Comparison of ENCODE assay signal across 24 cellular contexts in genomic region chr2:80642465-80642864, GRCh38.
"Had no signal": no experiment of that assay in that cellular context is flagged by ENCODE, and none has a peak within 500 bp of the region (broad histone marks: within the 10 kb centered on the region; RNA-seq: fewer than 3 reads in every experiment).

No MANE protein-coding gene starts in this region.

- H3K4me3 ChIP-seq: coronary artery, dorsolateral prefrontal cortex, esophagus squamous epithelium, gastroesophageal sphincter, heart left ventricle, hepatocyte, left lung, lung had no signal

- H3K27ac Mint-ChIP-seq: effector memory CD8-positive, alpha-beta T cell; endodermal cell; memory B cell; naive thymus-derived CD4-positive, alpha-beta T cell had no signal

- H3K4me1 ChIP-seq: esophagus squamous epithelium, gastroesophageal sphincter, heart left ventricle, left lung had no signal

- H3K9me3 Mint-ChIP-seq: endodermal cell had no signal

- H3K27me3 ChIP-seq: dorsolateral prefrontal cortex, esophagus squamous epithelium, gastroesophageal sphincter, heart left ventricle, hepatocyte, left lung had no signal

- DNase-seq: dermis blood vessel endothelial cell; dorsolateral prefrontal cortex; effector CD8-positive, alpha-beta T cell; effector memory CD8-positive, alpha-beta T cell; endodermal cell; erythroblast; esophagus squamous epithelium; foreskin fibroblast; heart left ventricle; hypothalamus; left cardiac atrium; left lung; left ventricle myocardium superior; mammary epithelial cell; mesendoderm; midbrain; naive thymus-derived CD4-positive, alpha-beta T cell had no signal

- ATAC-seq: effector memory CD8-positive, alpha-beta T cell; esophagus mucosa; gastroesophageal sphincter; heart left ventricle; left cardiac atrium; left lung; left ventricle myocardium superior; naive thymus-derived CD4-positive, alpha-beta T cell had no signal

- H3K4me2 ChIP-seq: hepatocyte had no signal

- H3K36me3 Mint-ChIP-seq: memory B cell; naive thymus-derived CD4-positive, alpha-beta T cell had no signal

- H3K4me3 Mint-ChIP-seq: effector memory CD8-positive, alpha-beta T cell; endodermal cell; memory B cell; naive thymus-derived CD4-positive, alpha-beta T cell had no signal

- H2AFZ ChIP-seq: hepatocyte had no signal

- H3K36me3 ChIP-seq: esophagus squamous epithelium, gastroesophageal sphincter, heart left ventricle, left lung had no signal

- H3K27me3 Mint-ChIP-seq: effector memory CD8-positive, alpha-beta T cell; memory B cell; naive thymus-derived CD4-positive, alpha-beta T cell had no signal

- H3K79me2 ChIP-seq: hepatocyte had no signal

- H3K9me3 ChIP-seq: gastroesophageal sphincter, heart left ventricle, left lung had no signal

- H3K27ac ChIP-seq: coronary artery, dorsolateral prefrontal cortex, epithelial cell of prostate, esophagus squamous epithelium, gastroesophageal sphincter, heart left ventricle, hepatocyte, left lung had no signal

- H3K4me1 Mint-ChIP-seq: memory B cell; naive thymus-derived CD4-positive, alpha-beta T cell had no signal
